1 cellular context compared by ENCODE assay signal in the genomic region with DNA sequence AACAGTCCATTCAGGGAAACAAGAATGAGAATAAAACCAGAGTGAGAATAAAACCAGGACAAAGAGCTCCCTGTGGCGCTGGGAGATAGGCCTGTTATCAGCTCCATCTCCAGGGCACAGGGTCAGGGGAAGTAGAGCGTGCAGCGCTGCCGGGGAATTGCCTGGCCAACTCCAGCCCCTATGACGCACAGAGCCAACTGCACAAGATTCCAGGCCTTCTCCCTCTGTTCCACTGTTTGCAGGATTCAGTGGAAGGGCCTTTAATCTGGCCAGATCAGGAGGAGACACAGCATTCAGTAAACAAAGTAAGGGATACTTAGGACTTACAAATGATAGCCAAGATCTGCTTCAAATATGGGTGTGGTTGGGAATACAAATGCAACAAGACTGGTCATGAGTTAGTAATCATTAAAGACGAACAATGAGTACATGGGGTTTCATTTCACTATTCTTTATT.
TF ChIP-seq lines count a peak whose summit lies in the region.

No MANE protein-coding gene starts in this region.

TF ChIP-seq in HepG2, 621 proteins besides CTCF, POLR2A, EP300 and RAD21 (continued from another document and continues in another):
- TF ChIP-seq, protein P1, sequence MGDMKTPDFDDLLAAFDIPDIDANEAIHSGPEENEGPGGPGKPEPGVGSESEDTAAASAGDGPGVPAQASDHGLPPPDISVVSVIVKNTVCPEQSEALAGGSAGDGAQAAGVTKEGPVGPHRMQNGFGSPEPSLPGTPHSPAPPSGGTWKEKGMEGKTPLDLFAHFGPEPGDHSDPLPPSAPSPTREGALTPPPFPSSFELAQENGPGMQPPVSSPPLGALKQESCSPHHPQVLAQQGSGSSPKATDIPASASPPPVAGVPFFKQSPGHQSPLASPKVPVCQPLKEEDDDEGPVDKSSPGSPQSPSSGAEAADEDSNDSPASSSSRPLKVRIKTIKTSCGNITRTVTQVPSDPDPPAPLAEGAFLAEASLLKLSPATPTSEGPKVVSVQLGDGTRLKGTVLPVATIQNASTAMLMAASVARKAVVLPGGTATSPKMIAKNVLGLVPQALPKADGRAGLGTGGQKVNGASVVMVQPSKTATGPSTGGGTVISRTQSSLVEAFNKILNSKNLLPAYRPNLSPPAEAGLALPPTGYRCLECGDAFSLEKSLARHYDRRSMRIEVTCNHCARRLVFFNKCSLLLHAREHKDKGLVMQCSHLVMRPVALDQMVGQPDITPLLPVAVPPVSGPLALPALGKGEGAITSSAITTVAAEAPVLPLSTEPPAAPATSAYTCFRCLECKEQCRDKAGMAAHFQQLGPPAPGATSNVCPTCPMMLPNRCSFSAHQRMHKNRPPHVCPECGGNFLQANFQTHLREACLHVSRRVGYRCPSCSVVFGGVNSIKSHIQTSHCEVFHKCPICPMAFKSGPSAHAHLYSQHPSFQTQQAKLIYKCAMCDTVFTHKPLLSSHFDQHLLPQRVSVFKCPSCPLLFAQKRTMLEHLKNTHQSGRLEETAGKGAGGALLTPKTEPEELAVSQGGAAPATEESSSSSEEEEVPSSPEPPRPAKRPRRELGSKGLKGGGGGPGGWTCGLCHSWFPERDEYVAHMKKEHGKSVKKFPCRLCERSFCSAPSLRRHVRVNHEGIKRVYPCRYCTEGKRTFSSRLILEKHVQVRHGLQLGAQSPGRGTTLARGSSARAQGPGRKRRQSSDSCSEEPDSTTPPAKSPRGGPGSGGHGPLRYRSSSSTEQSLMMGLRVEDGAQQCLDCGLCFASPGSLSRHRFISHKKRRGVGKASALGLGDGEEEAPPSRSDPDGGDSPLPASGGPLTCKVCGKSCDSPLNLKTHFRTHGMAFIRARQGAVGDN (CRISPR knock-in tag; IDR thresholded peaks at IDR 0.05), result peak; percentile 97
- TF ChIP-seq GATA4 (IDR thresholded peaks at IDR 0.05; ENCODE audit: borderline replicate concordance, low read depth), result peak; percentile 91; the same call in 1 of the 2 replicates
- TF ChIP-seq ZNF556 (CRISPR knock-in tag; IDR thresholded peaks at IDR 0.05; ENCODE audit: borderline replicate concordance), result 0 out of 2 replicates have a peak, but pooled peaks have one; percentile 32
- TF ChIP-seq BORCS8-MEF2B (CRISPR knock-in tag; IDR thresholded peaks at IDR 0.05), result no peak
- TF ChIP-seq SMARCC2 (IDR thresholded peaks at IDR 0.05), result no peak
- TF ChIP-seq ZIK1 (CRISPR knock-in tag; IDR thresholded peaks at IDR 0.05; ENCODE audit: borderline replicate concordance, low read depth), result no peak
- peak; percentile 33; the same call in 1 of the 2 replicates for TF ChIP-seq POLR2AphosphoS5 (IDR thresholded peaks at IDR 0.05; ENCODE audit: low read depth, low read length)
- TF ChIP-seq, protein P2, sequence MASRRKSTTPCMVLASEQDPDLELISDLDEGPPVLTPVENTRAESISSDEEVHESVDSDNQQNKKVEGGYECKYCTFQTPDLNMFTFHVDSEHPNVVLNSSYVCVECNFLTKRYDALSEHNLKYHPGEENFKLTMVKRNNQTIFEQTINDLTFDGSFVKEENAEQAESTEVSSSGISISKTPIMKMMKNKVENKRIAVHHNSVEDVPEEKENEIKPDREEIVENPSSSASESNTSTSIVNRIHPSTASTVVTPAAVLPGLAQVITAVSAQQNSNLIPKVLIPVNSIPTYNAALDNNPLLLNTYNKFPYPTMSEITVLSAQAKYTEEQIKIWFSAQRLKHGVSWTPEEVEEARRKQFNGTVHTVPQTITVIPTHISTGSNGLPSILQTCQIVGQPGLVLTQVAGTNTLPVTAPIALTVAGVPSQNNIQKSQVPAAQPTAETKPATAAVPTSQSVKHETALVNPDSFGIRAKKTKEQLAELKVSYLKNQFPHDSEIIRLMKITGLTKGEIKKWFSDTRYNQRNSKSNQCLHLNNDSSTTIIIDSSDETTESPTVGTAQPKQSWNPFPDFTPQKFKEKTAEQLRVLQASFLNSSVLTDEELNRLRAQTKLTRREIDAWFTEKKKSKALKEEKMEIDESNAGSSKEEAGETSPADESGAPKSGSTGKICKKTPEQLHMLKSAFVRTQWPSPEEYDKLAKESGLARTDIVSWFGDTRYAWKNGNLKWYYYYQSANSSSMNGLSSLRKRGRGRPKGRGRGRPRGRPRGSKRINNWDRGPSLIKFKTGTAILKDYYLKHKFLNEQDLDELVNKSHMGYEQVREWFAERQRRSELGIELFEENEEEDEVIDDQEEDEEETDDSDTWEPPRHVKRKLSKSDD (CRISPR knock-in tag; IDR thresholded peaks at IDR 0.05; ENCODE audit: low read depth), result peak; percentile 77
- TF ChIP-seq, protein P3, sequence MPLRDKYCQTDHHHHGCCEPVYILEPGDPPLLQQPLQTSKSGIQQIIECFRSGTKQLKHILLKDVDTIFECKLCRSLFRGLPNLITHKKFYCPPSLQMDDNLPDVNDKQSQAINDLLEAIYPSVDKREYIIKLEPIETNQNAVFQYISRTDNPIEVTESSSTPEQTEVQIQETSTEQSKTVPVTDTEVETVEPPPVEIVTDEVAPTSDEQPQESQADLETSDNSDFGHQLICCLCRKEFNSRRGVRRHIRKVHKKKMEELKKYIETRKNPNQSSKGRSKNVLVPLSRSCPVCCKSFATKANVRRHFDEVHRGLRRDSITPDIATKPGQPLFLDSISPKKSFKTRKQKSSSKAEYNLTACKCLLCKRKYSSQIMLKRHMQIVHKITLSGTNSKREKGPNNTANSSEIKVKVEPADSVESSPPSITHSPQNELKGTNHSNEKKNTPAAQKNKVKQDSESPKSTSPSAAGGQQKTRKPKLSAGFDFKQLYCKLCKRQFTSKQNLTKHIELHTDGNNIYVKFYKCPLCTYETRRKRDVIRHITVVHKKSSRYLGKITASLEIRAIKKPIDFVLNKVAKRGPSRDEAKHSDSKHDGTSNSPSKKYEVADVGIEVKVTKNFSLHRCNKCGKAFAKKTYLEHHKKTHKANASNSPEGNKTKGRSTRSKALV (CRISPR knock-in tag; IDR thresholded peaks at IDR 0.05), result peak; percentile 65; the same call in 1 of the 2 replicates
- peak; percentile 53; the same call in 1 of the 2 replicates for TF ChIP-seq SMAD3 (CRISPR knock-in tag; IDR thresholded peaks at IDR 0.05)
- TF ChIP-seq SIN3A (IDR thresholded peaks at IDR 0.05; ENCODE audit: borderline replicate concordance, low read depth, low read length), result 0 out of 2 replicates have a peak, but pooled peaks have one; percentile 30
- 0 out of 2 replicates have a peak, but pooled peaks have one; percentile 30 for TF ChIP-seq DMAP1 (CRISPR knock-in tag; IDR thresholded peaks at IDR 0.05)
- peak; percentile 68; the same call in 1 of the 2 replicates for TF ChIP-seq ZNF121 (CRISPR knock-in tag; IDR thresholded peaks at IDR 0.05)
- TF ChIP-seq, protein P4, sequence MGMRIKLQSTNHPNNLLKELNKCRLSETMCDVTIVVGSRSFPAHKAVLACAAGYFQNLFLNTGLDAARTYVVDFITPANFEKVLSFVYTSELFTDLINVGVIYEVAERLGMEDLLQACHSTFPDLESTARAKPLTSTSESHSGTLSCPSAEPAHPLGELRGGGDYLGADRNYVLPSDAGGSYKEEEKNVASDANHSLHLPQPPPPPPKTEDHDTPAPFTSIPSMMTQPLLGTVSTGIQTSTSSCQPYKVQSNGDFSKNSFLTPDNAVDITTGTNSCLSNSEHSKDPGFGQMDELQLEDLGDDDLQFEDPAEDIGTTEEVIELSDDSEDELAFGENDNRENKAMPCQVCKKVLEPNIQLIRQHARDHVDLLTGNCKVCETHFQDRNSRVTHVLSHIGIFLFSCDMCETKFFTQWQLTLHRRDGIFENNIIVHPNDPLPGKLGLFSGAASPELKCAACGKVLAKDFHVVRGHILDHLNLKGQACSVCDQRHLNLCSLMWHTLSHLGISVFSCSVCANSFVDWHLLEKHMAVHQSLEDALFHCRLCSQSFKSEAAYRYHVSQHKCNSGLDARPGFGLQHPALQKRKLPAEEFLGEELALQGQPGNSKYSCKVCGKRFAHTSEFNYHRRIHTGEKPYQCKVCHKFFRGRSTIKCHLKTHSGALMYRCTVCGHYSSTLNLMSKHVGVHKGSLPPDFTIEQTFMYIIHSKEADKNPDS (CRISPR knock-in tag; IDR thresholded peaks at IDR 0.05), result no peak
- peak; percentile 89 for TF ChIP-seq TBX2 (CRISPR knock-in tag; IDR thresholded peaks at IDR 0.05; ENCODE audit: borderline replicate concordance)
- TF ChIP-seq, protein P5, sequence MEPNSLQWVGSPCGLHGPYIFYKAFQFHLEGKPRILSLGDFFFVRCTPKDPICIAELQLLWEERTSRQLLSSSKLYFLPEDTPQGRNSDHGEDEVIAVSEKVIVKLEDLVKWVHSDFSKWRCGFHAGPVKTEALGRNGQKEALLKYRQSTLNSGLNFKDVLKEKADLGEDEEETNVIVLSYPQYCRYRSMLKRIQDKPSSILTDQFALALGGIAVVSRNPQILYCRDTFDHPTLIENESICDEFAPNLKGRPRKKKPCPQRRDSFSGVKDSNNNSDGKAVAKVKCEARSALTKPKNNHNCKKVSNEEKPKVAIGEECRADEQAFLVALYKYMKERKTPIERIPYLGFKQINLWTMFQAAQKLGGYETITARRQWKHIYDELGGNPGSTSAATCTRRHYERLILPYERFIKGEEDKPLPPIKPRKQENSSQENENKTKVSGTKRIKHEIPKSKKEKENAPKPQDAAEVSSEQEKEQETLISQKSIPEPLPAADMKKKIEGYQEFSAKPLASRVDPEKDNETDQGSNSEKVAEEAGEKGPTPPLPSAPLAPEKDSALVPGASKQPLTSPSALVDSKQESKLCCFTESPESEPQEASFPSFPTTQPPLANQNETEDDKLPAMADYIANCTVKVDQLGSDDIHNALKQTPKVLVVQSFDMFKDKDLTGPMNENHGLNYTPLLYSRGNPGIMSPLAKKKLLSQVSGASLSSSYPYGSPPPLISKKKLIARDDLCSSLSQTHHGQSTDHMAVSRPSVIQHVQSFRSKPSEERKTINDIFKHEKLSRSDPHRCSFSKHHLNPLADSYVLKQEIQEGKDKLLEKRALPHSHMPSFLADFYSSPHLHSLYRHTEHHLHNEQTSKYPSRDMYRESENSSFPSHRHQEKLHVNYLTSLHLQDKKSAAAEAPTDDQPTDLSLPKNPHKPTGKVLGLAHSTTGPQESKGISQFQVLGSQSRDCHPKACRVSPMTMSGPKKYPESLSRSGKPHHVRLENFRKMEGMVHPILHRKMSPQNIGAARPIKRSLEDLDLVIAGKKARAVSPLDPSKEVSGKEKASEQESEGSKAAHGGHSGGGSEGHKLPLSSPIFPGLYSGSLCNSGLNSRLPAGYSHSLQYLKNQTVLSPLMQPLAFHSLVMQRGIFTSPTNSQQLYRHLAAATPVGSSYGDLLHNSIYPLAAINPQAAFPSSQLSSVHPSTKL (CRISPR knock-in tag; IDR thresholded peaks at IDR 0.05), result peak; percentile 95
- TF ChIP-seq XRCC5 (optimal IDR thresholded peaks at IDR 0.05; ENCODE audit: low read length), result peak; percentile 93
- TF ChIP-seq, protein P6, sequence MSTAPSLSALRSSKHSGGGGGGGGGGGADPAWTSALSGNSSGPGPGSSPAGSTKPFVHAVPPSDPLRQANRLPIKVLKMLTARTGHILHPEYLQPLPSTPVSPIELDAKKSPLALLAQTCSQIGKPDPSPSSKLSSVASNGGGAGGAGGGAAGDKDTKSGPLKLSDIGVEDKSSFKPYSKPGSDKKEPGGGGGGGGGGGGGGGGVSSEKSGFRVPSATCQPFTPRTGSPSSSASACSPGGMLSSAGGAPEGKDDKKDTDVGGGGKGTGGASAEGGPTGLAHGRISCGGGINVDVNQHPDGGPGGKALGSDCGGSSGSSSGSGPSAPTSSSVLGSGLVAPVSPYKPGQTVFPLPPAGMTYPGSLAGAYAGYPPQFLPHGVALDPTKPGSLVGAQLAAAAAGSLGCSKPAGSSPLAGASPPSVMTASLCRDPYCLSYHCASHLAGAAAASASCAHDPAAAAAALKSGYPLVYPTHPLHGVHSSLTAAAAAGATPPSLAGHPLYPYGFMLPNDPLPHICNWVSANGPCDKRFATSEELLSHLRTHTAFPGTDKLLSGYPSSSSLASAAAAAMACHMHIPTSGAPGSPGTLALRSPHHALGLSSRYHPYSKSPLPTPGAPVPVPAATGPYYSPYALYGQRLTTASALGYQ (CRISPR knock-in tag; IDR thresholded peaks at IDR 0.05), result peak; percentile 76; the same call in 1 of the 2 replicates
- TF ChIP-seq, protein P7, sequence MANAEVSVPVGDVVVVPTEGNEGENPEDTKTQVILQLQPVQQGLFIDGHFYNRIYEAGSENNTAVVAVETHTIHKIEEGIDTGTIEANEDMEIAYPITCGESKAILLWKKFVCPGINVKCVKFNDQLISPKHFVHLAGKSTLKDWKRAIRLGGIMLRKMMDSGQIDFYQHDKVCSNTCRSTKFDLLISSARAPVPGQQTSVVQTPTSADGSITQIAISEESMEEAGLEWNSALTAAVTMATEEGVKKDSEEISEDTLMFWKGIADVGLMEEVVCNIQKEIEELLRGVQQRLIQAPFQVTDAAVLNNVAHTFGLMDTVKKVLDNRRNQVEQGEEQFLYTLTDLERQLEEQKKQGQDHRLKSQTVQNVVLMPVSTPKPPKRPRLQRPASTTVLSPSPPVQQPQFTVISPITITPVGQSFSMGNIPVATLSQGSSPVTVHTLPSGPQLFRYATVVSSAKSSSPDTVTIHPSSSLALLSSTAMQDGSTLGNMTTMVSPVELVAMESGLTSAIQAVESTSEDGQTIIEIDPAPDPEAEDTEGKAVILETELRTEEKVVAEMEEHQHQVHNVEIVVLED (CRISPR knock-in tag; IDR thresholded peaks at IDR 0.05; ENCODE audit: borderline replicate concordance), result peak; percentile 31; the same call in 1 of the 2 replicates
- TF ChIP-seq, protein P8, sequence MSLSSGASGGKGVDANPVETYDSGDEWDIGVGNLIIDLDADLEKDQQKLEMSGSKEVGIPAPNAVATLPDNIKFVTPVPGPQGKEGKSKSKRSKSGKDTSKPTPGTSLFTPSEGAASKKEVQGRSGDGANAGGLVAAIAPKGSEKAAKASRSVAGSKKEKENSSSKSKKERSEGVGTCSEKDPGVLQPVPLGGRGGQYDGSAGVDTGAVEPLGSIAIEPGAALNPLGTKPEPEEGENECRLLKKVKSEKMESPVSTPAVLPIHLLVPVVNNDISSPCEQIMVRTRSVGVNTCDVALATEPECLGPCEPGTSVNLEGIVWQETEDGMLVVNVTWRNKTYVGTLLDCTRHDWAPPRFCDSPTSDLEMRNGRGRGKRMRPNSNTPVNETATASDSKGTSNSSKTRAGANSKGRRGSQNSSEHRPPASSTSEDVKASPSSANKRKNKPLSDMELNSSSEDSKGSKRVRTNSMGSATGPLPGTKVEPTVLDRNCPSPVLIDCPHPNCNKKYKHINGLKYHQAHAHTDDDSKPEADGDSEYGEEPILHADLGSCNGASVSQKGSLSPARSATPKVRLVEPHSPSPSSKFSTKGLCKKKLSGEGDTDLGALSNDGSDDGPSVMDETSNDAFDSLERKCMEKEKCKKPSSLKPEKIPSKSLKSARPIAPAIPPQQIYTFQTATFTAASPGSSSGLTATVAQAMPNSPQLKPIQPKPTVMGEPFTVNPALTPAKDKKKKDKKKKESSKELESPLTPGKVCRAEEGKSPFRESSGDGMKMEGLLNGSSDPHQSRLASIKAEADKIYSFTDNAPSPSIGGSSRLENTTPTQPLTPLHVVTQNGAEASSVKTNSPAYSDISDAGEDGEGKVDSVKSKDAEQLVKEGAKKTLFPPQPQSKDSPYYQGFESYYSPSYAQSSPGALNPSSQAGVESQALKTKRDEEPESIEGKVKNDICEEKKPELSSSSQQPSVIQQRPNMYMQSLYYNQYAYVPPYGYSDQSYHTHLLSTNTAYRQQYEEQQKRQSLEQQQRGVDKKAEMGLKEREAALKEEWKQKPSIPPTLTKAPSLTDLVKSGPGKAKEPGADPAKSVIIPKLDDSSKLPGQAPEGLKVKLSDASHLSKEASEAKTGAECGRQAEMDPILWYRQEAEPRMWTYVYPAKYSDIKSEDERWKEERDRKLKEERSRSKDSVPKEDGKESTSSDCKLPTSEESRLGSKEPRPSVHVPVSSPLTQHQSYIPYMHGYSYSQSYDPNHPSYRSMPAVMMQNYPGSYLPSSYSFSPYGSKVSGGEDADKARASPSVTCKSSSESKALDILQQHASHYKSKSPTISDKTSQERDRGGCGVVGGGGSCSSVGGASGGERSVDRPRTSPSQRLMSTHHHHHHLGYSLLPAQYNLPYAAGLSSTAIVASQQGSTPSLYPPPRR (CRISPR knock-in tag; IDR thresholded peaks at IDR 0.05; ENCODE audit: borderline replicate concordance), result peak; percentile 67; the same call in 1 of the 2 replicates
